ENCODE assay signal across 13 cellular contexts in the genomic region with DNA sequence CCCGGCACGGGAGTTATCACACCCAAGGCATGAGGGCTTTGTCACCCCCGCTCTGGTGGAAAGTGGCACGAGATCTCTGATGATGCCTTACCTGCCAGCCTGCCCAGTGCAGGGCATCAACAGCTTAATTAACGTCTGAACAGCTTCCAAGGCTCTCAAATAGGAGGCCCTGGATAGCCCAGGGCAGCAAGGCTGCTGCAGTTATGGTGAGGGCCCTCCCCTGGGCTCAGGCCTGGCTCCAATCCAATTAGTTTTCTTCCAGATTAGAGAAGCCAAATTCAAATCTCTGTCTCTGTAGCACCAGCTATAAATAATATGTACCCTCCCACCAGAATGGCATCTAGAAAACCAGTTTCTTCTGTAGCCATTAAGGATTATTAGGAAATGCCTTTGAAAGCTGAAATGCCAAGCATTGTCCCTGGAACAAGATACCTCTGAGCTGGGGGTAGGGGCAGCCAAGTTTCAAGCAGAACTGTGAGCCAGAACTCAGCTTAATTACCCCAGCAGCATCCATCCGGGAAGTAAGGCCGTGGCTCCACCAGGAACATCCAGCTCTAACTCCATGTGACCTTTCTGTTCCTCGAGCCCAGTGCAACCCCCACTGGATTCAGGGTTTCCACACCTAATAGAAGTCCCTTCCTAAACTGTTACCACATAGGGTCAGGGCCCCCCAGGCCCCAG. TPM values are rescaled to one million over a fixed set of nuclear protein-coding genes. Genes with fewer than 3 reads are reported as not detected.
A peak's percentile ranks its signal among the peaks of the same experiment; 100 is the strongest.
DNase-seq lines count a peak whose midpoint lies in the region; ATAC-seq and TF ChIP-seq lines count a peak whose summit lies in the region.
"Had no signal": no experiment of that assay in that cellular context is flagged by ENCODE, and none has a peak within 500 bp of the region (broad histone marks: within the 10 kb centered on the region; RNA-seq: fewer than 3 reads in every experiment).

No MANE protein-coding gene starts in this region.

- H3K27ac ChIP-seq in HEK293 (ENCODE audit: extremely low read depth, low read depth, low read length) (no peak overlapping the region), adrenal gland (peak overlapping the region in 4 of 5 donors; percentile 12 to 83 (median 60)), heart right ventricle (peak overlapping the region; percentile 47 to 84 (median 74))

- peaks cover 11% of the 10 kb centered on the region for H3K4me1 ChIP-seq in HEK293 (ENCODE audit: control insufficient read depth, insufficient read depth, low read length)
- H3K4me1 ChIP-seq in adrenal gland (replicated peaks in 1 of 2) = peaks cover 16 to 32% of the 10 kb centered on the region in 2 donors
- H3K4me1 ChIP-seq in heart right ventricle = peaks cover 7 to 51% (median 44%) of the 10 kb centered on the region in 9 donors

- H3K4me3 ChIP-seq in HEK293 (ENCODE audit: low read depth, low read length) (no peak overlapping the region), adrenal gland (no peak overlapping the region), heart right ventricle (no peak overlapping the region)
- H3K4me3 ChIP-seq: GM12878 had no signal

- WGBS in adrenal gland, 4 donors = 40 to 70% (median 54%) methylated on average over 1 to 8 of the region's 8 CpGs
- WGBS in heart right ventricle, 2 donors = 36 to 39% methylated on average over 8 of the region's 8 CpGs

- no peak overlapping the region for H3K27ac Mint-ChIP-seq in type B pancreatic cell
- H3K27ac Mint-ChIP-seq: activated CD8-positive, alpha-beta T cell treated with anti-CD3 and anti-CD28 coated beads, Interleukin-2, amount 10 ng/mL, durations not matched to agents 7 days and 5 days; activated naive CD8-positive, alpha-beta T cell treated with anti-CD3 and anti-CD28 coated beads for 36 hours; CD8-positive, alpha-beta memory T cell; progenitor cell of endocrine pancreas had no signal

- H3K4me1 Mint-ChIP-seq in type B pancreatic cell (ENCODE audit: unreplicated experiment) = peaks cover 25% of the 10 kb centered on the region

- no peaks in the 10 kb centered on the region for H3K9me3 ChIP-seq in HEK293 (ENCODE audit: control insufficient read depth, insufficient read depth, low read depth, low read length)
- H3K9me3 ChIP-seq in adrenal gland (replicated peaks in 1 of 3) = no peaks in the 10 kb centered on the region
- H3K9me3 ChIP-seq in heart right ventricle = no peaks in the 10 kb centered on the region

- ATAC-seq in heart right ventricle (peak; percentile 22 to 73 (median 56)), sciatic nerve (no peak), GM18519 (IDR thresholded peaks at IDR 0.05; ENCODE audit: low FRiP score, unreplicated experiment) (no peak)
- ATAC-seq: activated CD8-positive, alpha-beta T cell treated with anti-CD3 and anti-CD28 coated beads, Interleukin-2, amount 10 ng/mL, durations not matched to agents 7 days and 5 days; GM12878 had no signal

- TF ChIP-seq POLR2A in adrenal gland (IDR thresholded peaks at IDR 0.05) = no peak

- peaks cover 19% of the 10 kb centered on the region for H3K36me3 Mint-ChIP-seq in type B pancreatic cell

- DNase-seq in adrenal gland = peak in 5 of 7 donors; percentile 40 to 75 (median 52)
- DNase-seq in heart right ventricle = peak in 1 of 2 donors; percentile 27
- DNase-seq in sciatic nerve (ENCODE audit: low spot score) = peak; percentile 30
- DNase-seq in NOMO-1 (lab: John Stamatoyannopoulos, UW; ENCODE audit: unreplicated experiment in 2 of 2) = no peak
- no peak for DNase-seq in type B pancreatic cell (ENCODE audit: extremely low spot score, unreplicated experiment)
- no peak for DNase-seq in KBM-7
- DNase-seq: activated CD8-positive, alpha-beta T cell treated with anti-CD3 and anti-CD28 coated beads, Interleukin-2, amount 10 ng/mL, durations not matched to agents 7 days and 5 days; activated naive CD8-positive, alpha-beta T cell treated with anti-CD3 and anti-CD28 coated beads for 36 hours; CD8-positive, alpha-beta memory T cell had no signal

- H3K9me3 Mint-ChIP-seq in type B pancreatic cell = no peaks in the 10 kb centered on the region
- H3K9me3 Mint-ChIP-seq: activated naive CD8-positive, alpha-beta T cell treated with anti-CD3 and anti-CD28 coated beads for 36 hours; CD8-positive, alpha-beta memory T cell had no signal

- H3K27me3 Mint-ChIP-seq in type B pancreatic cell = no peaks in the 10 kb centered on the region
- H3K27me3 Mint-ChIP-seq: activated naive CD8-positive, alpha-beta T cell treated with anti-CD3 and anti-CD28 coated beads for 36 hours; CD8-positive, alpha-beta memory T cell had no signal

- intact Hi-C loops in adrenal gland (cut with DNase I) (no loop called here), heart right ventricle (cut with DNase I) (loop anchor here in 2 of 10 donors (5.0 kb wide), 2 partner anchors 50 to 55 kb away; no protein-coding TSS in a partner anchor), sciatic nerve (cut with DNase I) (no loop called here)

- TF ChIP-seq CTCF in HEK293 (tag by site-specific recombination; IDR thresholded peaks at IDR 0.05) = no peak
- TF ChIP-seq CTCF in adrenal gland (IDR thresholded peaks at IDR 0.05) = no peak
- no peak for TF ChIP-seq CTCF in heart right ventricle (IDR thresholded peaks at IDR 0.05)
- no peak for TF ChIP-seq CTCF in type B pancreatic cell (conservative IDR thresholded peaks at IDR 0.05)

- CTCF ChIA-PET in HEK293 (lab: Yijun Ruan, JAX) = interaction anchor here (0.6 to 8.3 kb wide), 13 partner anchors 8 to 1419 kb away, joined by 3 to 77 read pairs (median 6); partner anchors contain the start of gene QSOX1

- POLR2A ChIA-PET in HEK293 (lab: Yijun Ruan, JAX) = interaction anchor here (0.6 to 5.1 kb wide), 3 partner anchors 13 to 290 kb away, joined by 3 to 27 read pairs (median 3); partner anchors contain the start of gene QSOX1

- no peak overlapping the region for H3K4me3 Mint-ChIP-seq in type B pancreatic cell
- H3K4me3 Mint-ChIP-seq: activated CD8-positive, alpha-beta T cell treated with anti-CD3 and anti-CD28 coated beads, Interleukin-2, amount 10 ng/mL, durations not matched to agents 7 days and 5 days; activated naive CD8-positive, alpha-beta T cell treated with anti-CD3 and anti-CD28 coated beads for 36 hours; CD8-positive, alpha-beta memory T cell had no signal

- H3K27me3 ChIP-seq in adrenal gland (no peaks in the 10 kb centered on the region), heart right ventricle (no peaks in the 10 kb centered on the region)

- no peaks in the 10 kb centered on the region for H3K36me3 ChIP-seq in HEK293 (ENCODE audit: control insufficient read depth in 2 of 2, insufficient read depth in 1 of 2, low read length in 2 of 2)
- H3K36me3 ChIP-seq in adrenal gland (replicated peaks in 1 of 2) = no peaks in the 10 kb centered on the region
- peaks cover 0 to 20% (median 0%) of the 10 kb centered on the region in 9 donors for H3K36me3 ChIP-seq in heart right ventricle

- in situ Hi-C loops in KBM-7 (cut with MboI; ENCODE audit: low pct_unique_long_range_greater_than_20kb, low sequenced_read_pairs) = no loop called here

TF ChIP-seq in HEK293, 187 proteins besides CTCF, POLR2A, EP300 and RAD21:
- TF ChIP-seq, protein P1, sequence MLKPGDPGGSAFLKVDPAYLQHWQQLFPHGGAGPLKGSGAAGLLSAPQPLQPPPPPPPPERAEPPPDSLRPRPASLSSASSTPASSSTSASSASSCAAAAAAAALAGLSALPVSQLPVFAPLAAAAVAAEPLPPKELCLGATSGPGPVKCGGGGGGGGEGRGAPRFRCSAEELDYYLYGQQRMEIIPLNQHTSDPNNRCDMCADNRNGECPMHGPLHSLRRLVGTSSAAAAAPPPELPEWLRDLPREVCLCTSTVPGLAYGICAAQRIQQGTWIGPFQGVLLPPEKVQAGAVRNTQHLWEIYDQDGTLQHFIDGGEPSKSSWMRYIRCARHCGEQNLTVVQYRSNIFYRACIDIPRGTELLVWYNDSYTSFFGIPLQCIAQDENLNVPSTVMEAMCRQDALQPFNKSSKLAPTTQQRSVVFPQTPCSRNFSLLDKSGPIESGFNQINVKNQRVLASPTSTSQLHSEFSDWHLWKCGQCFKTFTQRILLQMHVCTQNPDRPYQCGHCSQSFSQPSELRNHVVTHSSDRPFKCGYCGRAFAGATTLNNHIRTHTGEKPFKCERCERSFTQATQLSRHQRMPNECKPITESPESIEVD (tag by site-specific recombination; IDR thresholded peaks at IDR 0.05) = 0 out of 2 replicates have a peak, but pooled peaks have one; percentile 10
- TF ChIP-seq GLIS1 (tag by site-specific recombination; IDR thresholded peaks at IDR 0.05) (0 out of 2 replicates have a peak, but pooled peaks have one; percentile 3), KLF16 (tag by site-specific recombination; IDR thresholded peaks at IDR 0.05) (0 out of 2 replicates have a peak, but pooled peaks have one; percentile 39), ZNF112 (tag by site-specific recombination; IDR thresholded peaks at IDR 0.05) (no peak), ZBTB8A (tag by site-specific recombination; IDR thresholded peaks at IDR 0.05) (peak; percentile 39; the same call in 1 of the 2 replicates)

RNA-seq across cellular contexts. Expression of gene QSOX1, which starts 12.5 kb away (rescaled TPM):
- total RNA-seq in adrenal gland = 100 to 1,000 TPM in 7 of 8 donors, 10 to 100 TPM in 1; 60.7 to 234 (median 163) TPM
- polyA plus RNA-seq in adrenal gland = 100 to 1,000 TPM in 1 of 3 donors, 10 to 100 TPM in 2; 45.0 to 113 (median 57.7) TPM
- 100 to 1,000 TPM in 4 of 10 donors, 10 to 100 TPM in 6; 43.5 to 198 (median 84.6) TPM for total RNA-seq in heart right ventricle
- 100 to 1,000 TPM in 1 of 2 donors, 10 to 100 TPM in 1; 67.7 to 129 TPM for polyA plus RNA-seq in heart right ventricle
- 46.3 TPM for total RNA-seq in sciatic nerve
- total RNA-seq in type B pancreatic cell (ENCODE audit: low replicate concordance) = 94.0 and 96.0 TPM in 2 replicates

Comparison
In these comparisons a context has a peak if more than half of its experiments do, and no peak if none do; other contexts are left out.
1. DNase-seq: peak in adrenal gland (5 of 7) and sciatic nerve (single experiment); none in NOMO-1 (0 of 2), type B pancreatic cell (single experiment) and KBM-7 (single experiment).
2. ATAC-seq: peak in heart right ventricle (8 of 8); none in sciatic nerve (single experiment) and GM18519 (single experiment).